ENCODE assay signal across 12 cellular contexts in the genomic region with DNA sequence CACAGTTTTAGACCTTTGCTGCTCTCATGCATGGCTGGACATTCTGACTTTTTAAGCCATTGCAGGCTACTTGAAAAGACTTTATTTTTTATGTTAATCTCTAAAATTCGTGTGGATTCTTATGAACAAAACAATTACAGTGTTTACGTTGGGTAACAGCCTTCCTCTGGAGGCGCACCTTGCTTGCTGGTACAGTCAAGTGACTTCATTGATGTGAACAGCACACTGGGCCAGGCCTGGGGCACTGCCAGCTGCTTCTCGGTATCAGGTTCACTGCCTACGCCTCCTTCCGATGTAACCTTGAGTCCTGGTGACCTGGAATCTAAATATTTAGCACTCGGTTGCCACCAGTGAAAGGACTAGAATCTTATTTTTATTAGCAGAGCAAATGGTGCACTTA. TPM values are rescaled to one million over a fixed set of nuclear protein-coding genes. Genes with fewer than 3 reads are reported as not detected.
A peak's percentile ranks its signal among the peaks of the same experiment; 100 is the strongest.
DNase-seq lines count a peak whose midpoint lies in the region; ATAC-seq and TF ChIP-seq lines count a peak whose summit lies in the region.
"Had no signal": no experiment of that assay in that cellular context is flagged by ENCODE, and none has a peak within 500 bp of the region (broad histone marks: within the 10 kb centered on the region; RNA-seq: fewer than 3 reads in every experiment).

No MANE protein-coding gene starts in this region.

- ATAC-seq in HCT116, result no peak
- ATAC-seq: stimulated activated naive CD8-positive, alpha-beta T cell treated with anti-CD3 and anti-CD28 coated beads, Interleukin-15, Interleukin-2, amounts not matched to agents 100 U/mL and 50 U/mL, for 24 hours had no signal

- BruUV-seq in HCT116 (replicated peaks; lab: Mats Ljungman, UMichigan), result no TSS peak

- no peak for DNase-seq in HCT116 (ENCODE audit: low read depth, low spot score)
- DNase-seq in NCI-H510A treated with DMSO at 0.1 percent for 48 hours (lab: John Stamatoyannopoulos, UW), result peak; percentile 85
- DNase-seq in left ventricle myocardium inferior, result peak; percentile 23
- DNase-seq in stomach, result peak; percentile 86
- DNase-seq in cortex of kidney (lab: John Stamatoyannopoulos, UW), result no peak
- DNase-seq in H7, result no peak
- no peak for DNase-seq in NCI-H226
- DNase-seq: activated naive CD8-positive, alpha-beta T cell treated with anti-CD3 and anti-CD28 coated beads, Interleukin-2, amount 10 ng/mL, durations not matched to agents 7 days and 5 days; CD8-positive, alpha-beta memory T cell; NCI-H2081 treated with DMSO at 0.1 percent for 48 hours; stimulated activated CD4-positive, alpha-beta T cell treated with anti-CD3 and anti-CD28 coated beads, Interleukin-4, amount 100 ng/mL, for 24 hours; stimulated activated naive CD8-positive, alpha-beta T cell treated with anti-CD3 and anti-CD28 coated beads, Interleukin-15, Interleukin-2, amounts not matched to agents 100 U/mL and 50 U/mL, for 24 hours had no signal

- RAD21 ChIA-PET in HCT116 (lab: Charles Lee; ENCODE audit: low non-redundant PET in 1 of 2, low total read pairs in 2 of 2, uncharacterized antibody in 2 of 2, unreplicated experiment in 2 of 2), result no interaction called here

- no peak for TF ChIP-seq RAD21 in HCT116 (IDR thresholded peaks at IDR 0.05; ENCODE audit: low read depth)

- peaks cover 11 to 16% of the 10 kb centered on the region in 2 experiments for H3K4me1 ChIP-seq in HCT116 (ENCODE audit: control insufficient read depth in 1 of 2, insufficient read depth in 2 of 2, low read length in 2 of 2)
- H3K4me1 ChIP-seq in left ventricle myocardium inferior, result no peaks in the 10 kb centered on the region
- H3K4me1 ChIP-seq in stomach, result peaks cover 6 to 31% (median 13%) of the 10 kb centered on the region in 4 donors

- TF ChIP-seq POLR2A in HCT116 (IDR thresholded peaks at IDR 0.05; ENCODE audit: borderline replicate concordance, extremely low read depth, insufficient read depth, insufficient read length), result no peak
- TF ChIP-seq POLR2A in stomach (IDR thresholded peaks at IDR 0.05), result no peak

- POLR2A ChIA-PET in HCT116 (lab: Charles Lee), result no interaction called here

- H3K27ac ChIP-seq in HCT116 (ENCODE audit: low read depth, low read length) (no peak overlapping the region), left ventricle myocardium inferior (replicated peaks) (no peak overlapping the region), stomach (peak overlapping the region; percentile 29 to 81 (median 71))

- peak overlapping the region; percentile 13 for H2AFZ ChIP-seq in HCT116 (ENCODE audit: low read depth, low read length, poor library complexity, severe bottlenecking)

- no peak for TF ChIP-seq EP300 in stomach (IDR thresholded peaks at IDR 0.05)

- H3K9me2 ChIP-seq in HCT116 (ENCODE audit: insufficient read depth), result no peaks in the 10 kb centered on the region

- H3K79me2 ChIP-seq in HCT116 (ENCODE audit: insufficient read depth, low read length), result no peaks in the 10 kb centered on the region

- 25 to 44% (median 38%) methylated on average over 7 of the region's 7 CpGs for WGBS in stomach, 5 donors

- H3K36me3 ChIP-seq in HCT116 (ENCODE audit: control insufficient read depth in 1 of 2, insufficient read depth in 2 of 2, low read length in 2 of 2) (no peaks in the 10 kb centered on the region), left ventricle myocardium inferior (no peaks in the 10 kb centered on the region), stomach (no peaks in the 10 kb centered on the region), H7 (replicated peaks; ENCODE audit: control insufficient read depth, insufficient read depth, low read length) (no peaks in the 10 kb centered on the region)

- no peak overlapping the region for H3K9ac ChIP-seq in HCT116 (ENCODE audit: low read length)

- H3K27me3 ChIP-seq in HCT116 (ENCODE audit: insufficient read depth, low read length), result no peaks in the 10 kb centered on the region
- peaks cover 22% of the 10 kb centered on the region for H3K27me3 ChIP-seq in left ventricle myocardium inferior (ENCODE audit: low read depth)
- H3K27me3 ChIP-seq in stomach, result no peaks in the 10 kb centered on the region
- no peaks in the 10 kb centered on the region for H3K27me3 ChIP-seq in H7 (ENCODE audit: control insufficient read depth, insufficient read depth, low read length)

- intact Hi-C loops in HCT116 (cut with micrococcal nuclease), result no loop called here
- intact Hi-C loops in left ventricle myocardium inferior (cut with micrococcal nuclease), result no loop called here
- intact Hi-C loops in stomach (cut with DNase I; ENCODE audit: low total_unique reads), result no loop called here

- no peak overlapping the region for H3K4me2 ChIP-seq in HCT116 (ENCODE audit: low read length)

- H3K9me3 ChIP-seq in HCT116 (ENCODE audit: control insufficient read depth in 1 of 2, insufficient read depth in 1 of 2, low read depth in 1 of 2, low read length in 2 of 2) (no peaks in the 10 kb centered on the region), left ventricle myocardium inferior (replicated peaks) (peaks cover 6% of the 10 kb centered on the region), stomach (peaks cover 0 to 9% (median 2%) of the 10 kb centered on the region in 4 donors)

- no peak for TF ChIP-seq CTCF in HCT116 (IDR thresholded peaks at IDR 0.05 in 2 of 3, conservative IDR thresholded peaks at IDR 0.05 in 1 of 3; ENCODE audit: borderline replicate concordance in 1 of 3, insufficient read depth in 1 of 3, low read depth in 2 of 3, low read length in 2 of 3)
- no peak for TF ChIP-seq CTCF in left ventricle myocardium inferior (IDR thresholded peaks at IDR 0.05; ENCODE audit: borderline replicate concordance)
- peak in 1 of 7 experiments; percentile 8 for TF ChIP-seq CTCF in stomach (IDR thresholded peaks at IDR 0.05)

- no peak overlapping the region for H3K4me3 ChIP-seq in HCT116 (replicated peaks in 1 of 2; ENCODE audit: low read depth in 1 of 2, low read length in 2 of 2)
- H3K4me3 ChIP-seq in left ventricle myocardium inferior, result no peak overlapping the region
- H3K4me3 ChIP-seq in stomach, result no peak overlapping the region
- no peak overlapping the region for H3K4me3 ChIP-seq in H7 (ENCODE audit: insufficient read depth, low read depth, low read length)

- CTCF ChIA-PET in HCT116 (lab: Charles Lee), result no interaction called here

- H4K20me1 ChIP-seq in HCT116 (ENCODE audit: insufficient read depth), result no peaks in the 10 kb centered on the region

TF ChIP-seq in HCT116, 20 proteins besides CTCF, POLR2A, EP300 and RAD21:
- no peak for TF ChIP-seq EZH2 (IDR thresholded peaks at IDR 0.05)
- TF ChIP-seq SIN3A (IDR thresholded peaks at IDR 0.05; ENCODE audit: low read depth), result no peak
- no peak for TF ChIP-seq FOSL1 (IDR thresholded peaks at IDR 0.05; ENCODE audit: low read depth)
- TF ChIP-seq, protein P1, sequence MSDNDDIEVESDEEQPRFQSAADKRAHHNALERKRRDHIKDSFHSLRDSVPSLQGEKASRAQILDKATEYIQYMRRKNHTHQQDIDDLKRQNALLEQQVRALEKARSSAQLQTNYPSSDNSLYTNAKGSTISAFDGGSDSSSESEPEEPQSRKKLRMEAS (IDR thresholded peaks at IDR 0.05), result no peak
- TF ChIP-seq ELF1 (IDR thresholded peaks at IDR 0.05; ENCODE audit: borderline replicate concordance, low read depth), result no peak
- TF ChIP-seq JUND (IDR thresholded peaks at IDR 0.05), result no peak
- TF ChIP-seq, protein P2, sequence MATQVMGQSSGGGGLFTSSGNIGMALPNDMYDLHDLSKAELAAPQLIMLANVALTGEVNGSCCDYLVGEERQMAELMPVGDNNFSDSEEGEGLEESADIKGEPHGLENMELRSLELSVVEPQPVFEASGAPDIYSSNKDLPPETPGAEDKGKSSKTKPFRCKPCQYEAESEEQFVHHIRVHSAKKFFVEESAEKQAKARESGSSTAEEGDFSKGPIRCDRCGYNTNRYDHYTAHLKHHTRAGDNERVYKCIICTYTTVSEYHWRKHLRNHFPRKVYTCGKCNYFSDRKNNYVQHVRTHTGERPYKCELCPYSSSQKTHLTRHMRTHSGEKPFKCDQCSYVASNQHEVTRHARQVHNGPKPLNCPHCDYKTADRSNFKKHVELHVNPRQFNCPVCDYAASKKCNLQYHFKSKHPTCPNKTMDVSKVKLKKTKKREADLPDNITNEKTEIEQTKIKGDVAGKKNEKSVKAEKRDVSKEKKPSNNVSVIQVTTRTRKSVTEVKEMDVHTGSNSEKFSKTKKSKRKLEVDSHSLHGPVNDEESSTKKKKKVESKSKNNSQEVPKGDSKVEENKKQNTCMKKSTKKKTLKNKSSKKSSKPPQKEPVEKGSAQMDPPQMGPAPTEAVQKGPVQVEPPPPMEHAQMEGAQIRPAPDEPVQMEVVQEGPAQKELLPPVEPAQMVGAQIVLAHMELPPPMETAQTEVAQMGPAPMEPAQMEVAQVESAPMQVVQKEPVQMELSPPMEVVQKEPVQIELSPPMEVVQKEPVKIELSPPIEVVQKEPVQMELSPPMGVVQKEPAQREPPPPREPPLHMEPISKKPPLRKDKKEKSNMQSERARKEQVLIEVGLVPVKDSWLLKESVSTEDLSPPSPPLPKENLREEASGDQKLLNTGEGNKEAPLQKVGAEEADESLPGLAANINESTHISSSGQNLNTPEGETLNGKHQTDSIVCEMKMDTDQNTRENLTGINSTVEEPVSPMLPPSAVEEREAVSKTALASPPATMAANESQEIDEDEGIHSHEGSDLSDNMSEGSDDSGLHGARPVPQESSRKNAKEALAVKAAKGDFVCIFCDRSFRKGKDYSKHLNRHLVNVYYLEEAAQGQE (IDR thresholded peaks at IDR 0.05; ENCODE audit: low read depth), result no peak
- TF ChIP-seq POLR2AphosphoS5 (IDR thresholded peaks at IDR 0.05; ENCODE audit: low read depth, low read length), result no peak
- no peak for TF ChIP-seq SP1 (IDR thresholded peaks at IDR 0.05; ENCODE audit: low read depth)

RNA-seq across cellular contexts. Expression of a gene that starts 27.8 kb away (rescaled TPM):
- total RNA-seq in HCT116 (2021; ENCODE audit: unreplicated experiment) (not detected), left ventricle myocardium inferior (not detected), stomach (under 1 TPM in 1 of 5 donors, not detected in 4; 0.89 TPM)
- polyA plus RNA-seq in HCT116 (2012), result 0.06 and 0.13 TPM in 2 replicates
- under 1 TPM in 1 of 3 donors, not detected in 2; 0.31 TPM for polyA plus RNA-seq in stomach
- total RNA-seq in H7 (2014; rRNA removed; shearing (Covaris generic)), result 0.03 and 0.41 TPM in 2 replicates
- total RNA-seq: CD8-positive, alpha-beta memory T cell had no signal

Comparison
In these comparisons a context has a peak if more than half of its experiments do, and no peak if none do; other contexts are left out.
1. DNase-seq: peak in NCI-H510A treated with DMSO at 0.1 percent for 48 hours (single experiment), left ventricle myocardium inferior (single experiment) and stomach (single experiment); none in HCT116 (single experiment), cortex of kidney (single experiment), H7 (single experiment) and NCI-H226 (single experiment).
2. H3K27ac ChIP-seq: peak in stomach (5 of 5); none in HCT116 (single experiment) and left ventricle myocardium inferior (single experiment).